Comparison of ENCODE assay signal across 20 cellular contexts in genomic region chr16:51393381-51394005, GRCh38.
A peak's percentile ranks its signal among the peaks of the same experiment; 100 is the strongest.
DNase-seq lines count a peak whose midpoint lies in the region; ATAC-seq and TF ChIP-seq lines count a peak whose summit lies in the region.
"Had no signal": no experiment of that assay in that cellular context is flagged by ENCODE, and none has a peak within 500 bp of the region (broad histone marks: within the 10 kb centered on the region; RNA-seq: fewer than 3 reads in every experiment).

No MANE protein-coding gene starts in this region.

- no peaks in the 10 kb centered on the region for H3K27me3 ChIP-seq in vagina
- H3K27me3 ChIP-seq in gastroesophageal sphincter, result peaks cover 6% of the 10 kb centered on the region
- H3K27me3 ChIP-seq in WERI-Rb-1 (ENCODE audit: insufficient read depth, low read depth, severe bottlenecking), result no peaks in the 10 kb centered on the region
- H3K27me3 ChIP-seq: body of pancreas had no signal

- no peak for TF ChIP-seq POLR2A in vagina (IDR thresholded peaks at IDR 0.05)
- TF ChIP-seq POLR2A in gastroesophageal sphincter (IDR thresholded peaks at IDR 0.05), result no peak

- H3K27ac Mint-ChIP-seq in activated T-cell treated with anti-CD3 and anti-CD28 coated beads, Interleukin-2, amount 50 U/mL, for 24 hours, result no peak overlapping the region
- H3K27ac Mint-ChIP-seq: CD14-positive monocyte; stimulated activated memory B cell treated with anti-CD40 and anti-IgM and Interleukin-4, amounts not matched to agents 10 μg/mL and 1 μg/mL and 100 μg/mL, for 72 hours had no signal

- no peaks in the 10 kb centered on the region for H3K9me3 Mint-ChIP-seq in activated T-cell treated with anti-CD3 and anti-CD28 coated beads, Interleukin-2, amount 50 U/mL, for 24 hours

- H3K4me1 Mint-ChIP-seq in activated T-cell treated with anti-CD3 and anti-CD28 coated beads, Interleukin-2, amount 50 U/mL, for 24 hours (ENCODE audit: low read depth), result no peaks in the 10 kb centered on the region
- H3K4me1 Mint-ChIP-seq: CD14-positive monocyte; stimulated activated memory B cell treated with anti-CD40 and anti-IgM and Interleukin-4, amounts not matched to agents 10 μg/mL and 1 μg/mL and 100 μg/mL, for 72 hours had no signal

- H3K4me3 ChIP-seq in vagina (no peak overlapping the region), gastroesophageal sphincter (no peak overlapping the region), WERI-Rb-1 (ENCODE audit: low read depth, low read length) (no peak overlapping the region)
- H3K4me3 ChIP-seq: body of pancreas, esophagus squamous epithelium, left lung, tibial artery had no signal

- no peak for TF ChIP-seq EP300 in gastroesophageal sphincter (IDR thresholded peaks at IDR 0.05)

- DNase-seq in HT-29 (ENCODE audit: low spot score) (peak; percentile 9), amniotic stem cell (lab: John Stamatoyannopoulos, UW) (peak; percentile 18), hepatic stellate cell (ENCODE audit: low spot score) (peak; percentile 27), vagina (ENCODE audit: extremely low spot score in 2 of 2) (no peak), WERI-Rb-1 (no peak)
- DNase-seq in activated T-cell treated with anti-CD3 and anti-CD28 coated beads, Interleukin-2, amount 50 U/mL, for 24 hours, result no peak
- DNase-seq: activated CD4-positive, alpha-beta T cell treated with anti-CD3 and anti-CD28 coated beads for 1 hour; body of pancreas; DMS79; esophagus squamous epithelium; Kasumi-1; left lung; NCI-H1436; NCI-H345; posterior cingulate gyrus; SHP77 had no signal

- H3K36me3 Mint-ChIP-seq in activated T-cell treated with anti-CD3 and anti-CD28 coated beads, Interleukin-2, amount 50 U/mL, for 24 hours (ENCODE audit: low read depth), result no peaks in the 10 kb centered on the region
- H3K36me3 Mint-ChIP-seq: CD14-positive monocyte; stimulated activated memory B cell treated with anti-CD40 and anti-IgM and Interleukin-4, amounts not matched to agents 10 μg/mL and 1 μg/mL and 100 μg/mL, for 72 hours had no signal

- intact Hi-C loops in vagina (cut with DNase I), result no loop called here

- TF ChIP-seq CTCF in vagina (IDR thresholded peaks at IDR 0.05), result no peak
- TF ChIP-seq CTCF in gastroesophageal sphincter (IDR thresholded peaks at IDR 0.05), result no peak
- TF ChIP-seq CTCF in WERI-Rb-1 (IDR thresholded peaks at IDR 0.05; ENCODE audit: low read depth, low read length), result no peak

- 95 to 100% methylated on average over 1 to 2 of the region's 2 CpGs for WGBS in gastroesophageal sphincter (ENCODE audit: low coverage in 1 of 2), 2 donors

- peaks cover 13% of the 10 kb centered on the region for H3K4me1 ChIP-seq in vagina
- no peaks in the 10 kb centered on the region for H3K4me1 ChIP-seq in gastroesophageal sphincter
- H3K4me1 ChIP-seq: body of pancreas, esophagus squamous epithelium, left lung, tibial artery had no signal

- no peak overlapping the region for H3K4me3 Mint-ChIP-seq in activated T-cell treated with anti-CD3 and anti-CD28 coated beads, Interleukin-2, amount 50 U/mL, for 24 hours
- H3K4me3 Mint-ChIP-seq: CD14-positive monocyte; stimulated activated memory B cell treated with anti-CD40 and anti-IgM and Interleukin-4, amounts not matched to agents 10 μg/mL and 1 μg/mL and 100 μg/mL, for 72 hours had no signal

- no peak for ATAC-seq in gastroesophageal sphincter
- ATAC-seq: body of pancreas; left lung; stimulated activated memory B cell treated with anti-CD40 and anti-IgM and Interleukin-4, amounts not matched to agents 10 μg/mL and 1 μg/mL and 100 μg/mL, for 72 hours had no signal

- no peaks in the 10 kb centered on the region for H3K36me3 ChIP-seq in vagina
- H3K36me3 ChIP-seq in gastroesophageal sphincter, result no peaks in the 10 kb centered on the region
- no peaks in the 10 kb centered on the region for H3K36me3 ChIP-seq in WERI-Rb-1
- H3K36me3 ChIP-seq: esophagus squamous epithelium, left lung, tibial artery had no signal

- H3K9me3 ChIP-seq in vagina, result no peaks in the 10 kb centered on the region
- H3K9me3 ChIP-seq in gastroesophageal sphincter, result peaks cover 0 to 17% (median 0%) of the 10 kb centered on the region in 3 donors
- peaks cover 7% of the 10 kb centered on the region for H3K9me3 ChIP-seq in WERI-Rb-1 (ENCODE audit: severe bottlenecking)
- H3K9me3 ChIP-seq: body of pancreas, esophagus squamous epithelium had no signal

- H3K27me3 Mint-ChIP-seq in activated T-cell treated with anti-CD3 and anti-CD28 coated beads, Interleukin-2, amount 50 U/mL, for 24 hours, result no peaks in the 10 kb centered on the region
- H3K27me3 Mint-ChIP-seq: stimulated activated memory B cell treated with anti-CD40 and anti-IgM and Interleukin-4, amounts not matched to agents 10 μg/mL and 1 μg/mL and 100 μg/mL, for 72 hours had no signal

- peak overlapping the region; percentile 58 for H3K27ac ChIP-seq in vagina
- H3K27ac ChIP-seq in gastroesophageal sphincter, result no peak overlapping the region
- no peak overlapping the region for H3K27ac ChIP-seq in WERI-Rb-1
- H3K27ac ChIP-seq: body of pancreas, left lung, tibial artery had no signal

Comparison
In these comparisons a context has a peak if more than half of its experiments do, and no peak if none do; other contexts are left out.
1. DNase-seq: peak in HT-29 (single experiment), amniotic stem cell (single experiment) and hepatic stellate cell (single experiment); none in vagina (0 of 2), activated T-cell treated with anti-CD3 and anti-CD28 coated beads, Interleukin-2, amount 50 U/mL, for 24 hours (single experiment) and WERI-Rb-1 (single experiment).